In genomic region chr20:58691405-58691772, GRCh38 we compare ENCODE assay signal across 13 cellular contexts. TPM values are rescaled to one million over a fixed set of nuclear protein-coding genes. Genes with fewer than 3 reads are reported as not detected.
DNase-seq lines count a peak whose midpoint lies in the region; ATAC-seq and TF ChIP-seq lines count a peak whose summit lies in the region.
"Had no signal": no experiment of that assay in that cellular context is flagged by ENCODE, and none has a peak within 500 bp of the region (broad histone marks: within the 10 kb centered on the region; RNA-seq: fewer than 3 reads in every experiment).

No MANE protein-coding gene starts in this region.

- no peaks in the 10 kb centered on the region for H4K20me1 ChIP-seq in GM23248 (ENCODE audit: insufficient read depth)

- peaks cover 16% of the 10 kb centered on the region for H3K79me2 ChIP-seq in GM23248 (ENCODE audit: insufficient read depth)

- no peak overlapping the region for H3K4me2 ChIP-seq in GM23248 (ENCODE audit: unreplicated experiment)

- CTCF ChIA-PET in AG04450 (lab: Charles Lee): interaction anchor here (0.6 to 0.7 kb wide), 4 partner anchors 47 to 454 kb away, joined by 3 to 4 read pairs (median 4); no protein-coding TSS in a partner anchor

- H3K27ac ChIP-seq in AG04450 (ENCODE audit: low read depth, low read length) (peak overlapping the region; percentile 52), GM23248 (peak overlapping the region; percentile 89), esophagus squamous epithelium (peak overlapping the region; percentile 89 to 97 (median 93)), psoas muscle (peak overlapping the region; percentile 91)

- in situ Hi-C loops in GM23248 (cut with MboI): no loop called here

- POLR2A ChIA-PET in AG04450 (lab: Yijun Ruan, JAX): interaction anchor here (0.6 to 0.7 kb wide), 3 partner anchors 24 to 212 kb away, joined by 4 to 8 read pairs (median 6); no protein-coding TSS in a partner anchor

- H3K4me3 ChIP-seq in AG04450 (ENCODE audit: low read depth, low read length): no peak overlapping the region
- no peak overlapping the region for H3K4me3 ChIP-seq in GM23248
- no peak overlapping the region for H3K4me3 ChIP-seq in esophagus squamous epithelium
- no peak overlapping the region for H3K4me3 ChIP-seq in psoas muscle

- TF ChIP-seq CTCF in AG04450 (IDR thresholded peaks at IDR 0.05; ENCODE audit: low read depth, low read length) (no peak), esophagus squamous epithelium (IDR thresholded peaks at IDR 0.05) (no peak), psoas muscle (IDR thresholded peaks at IDR 0.05) (no peak)

- no peak overlapping the region for H3K9ac ChIP-seq in GM23248

- no peaks in the 10 kb centered on the region for H3K36me3 ChIP-seq in GM23248 (ENCODE audit: low read depth)
- peaks cover 0 to 19% (median 4%) of the 10 kb centered on the region in 3 donors for H3K36me3 ChIP-seq in esophagus squamous epithelium
- peaks cover 0 to 13% of the 10 kb centered on the region in 2 donors for H3K36me3 ChIP-seq in psoas muscle (ENCODE audit: insufficient read depth in 1 of 2, low read depth in 1 of 2)

- H3K9me2 ChIP-seq in GM23248 (ENCODE audit: insufficient read depth): no peaks in the 10 kb centered on the region

- intact Hi-C loops in esophagus squamous epithelium (cut with DNase I) (no loop called here), psoas muscle (cut with DNase I) (loop anchor here (5.0 kb wide), 3 partner anchors 39 to 454 kb away; partner anchors contain the start of gene STX16 (in 1 of the 2))

- 97 to 100% methylated on average over 2 of the region's 2 CpGs for WGBS in GM23248 (ENCODE audit: low coverage in 1 of 2, low lambda C conversion rate in 2 of 2, missing lambda C conversion rate in 2 of 2), 2 experiments
- WGBS in esophagus squamous epithelium, 2 donors: 88 to 96% methylated on average over 2 of the region's 2 CpGs
- 74 to 79% (median 75%) methylated on average over 2 of the region's 2 CpGs for WGBS in psoas muscle, 3 donors

- peaks cover 25% of the 10 kb centered on the region for H3K4me1 ChIP-seq in GM23248 (ENCODE audit: insufficient read depth)
- H3K4me1 ChIP-seq in esophagus squamous epithelium: peaks cover 21 to 55% (median 35%) of the 10 kb centered on the region in 3 donors
- H3K4me1 ChIP-seq in psoas muscle: peaks cover 32% of the 10 kb centered on the region

- peaks cover 27% of the 10 kb centered on the region for H3F3A ChIP-seq in GM23248 (ENCODE audit: insufficient read depth)

- ATAC-seq in psoas muscle: peak in 1 of 4 donors; percentile 2
- ATAC-seq in activated CD4-positive, CD25-positive, alpha-beta regulatory T cell treated with anti-CD3 and anti-CD28 coated beads, Interleukin-2, amount 50 U/mL, for 24 hours: no peak
- ATAC-seq in GM21576 (IDR thresholded peaks at IDR 0.05; ENCODE audit: unreplicated experiment): no peak

- H2AFZ ChIP-seq in GM23248: peak overlapping the region; percentile 92; the same call in 1 of the 2 replicates

- TF ChIP-seq POLR2A in esophagus squamous epithelium (IDR thresholded peaks at IDR 0.05): no peak

- H3K9me3 ChIP-seq in AG04450 (ENCODE audit: control insufficient read depth, insufficient read depth, low read length) (peaks cover 6% of the 10 kb centered on the region; the same call in 1 of the 2 replicates), GM23248 (ENCODE audit: low read depth) (no peaks in the 10 kb centered on the region), esophagus squamous epithelium (no peaks in the 10 kb centered on the region), psoas muscle (no peaks in the 10 kb centered on the region)

- no peaks in the 10 kb centered on the region for H3K27me3 ChIP-seq in AG04450 (ENCODE audit: control insufficient read depth, insufficient read depth, low read length)
- no peaks in the 10 kb centered on the region for H3K27me3 ChIP-seq in GM23248 (replicated peaks; ENCODE audit: insufficient read depth)
- no peaks in the 10 kb centered on the region for H3K27me3 ChIP-seq in esophagus squamous epithelium
- H3K27me3 ChIP-seq in psoas muscle (ENCODE audit: insufficient read depth in 3 of 3, low read length in 2 of 3): no peaks in the 10 kb centered on the region

- DNase-seq in AG04450 (ENCODE audit: low read depth, low spot score): no peak
- DNase-seq in GM23248: no peak
- DNase-seq in esophagus squamous epithelium (lab: John Stamatoyannopoulos, UW): no peak
- no peak for DNase-seq in psoas muscle
- DNase-seq in AG20443 (ENCODE audit: low spot score): no peak
- no peak for DNase-seq in HCEC 1CT
- DNase-seq: activated T-cell treated with anti-CD3 and anti-CD28 coated beads, Interleukin-2, amount 50 U/mL, for 1 hour; COR-L47; NCI-H1092; NCI-H510A; RPMI8226 had no signal

RNA-seq across cellular contexts. Expression of gene NPEPL1, which starts 1.2 kb away (rescaled TPM):
- polyA plus RNA-seq in AG04450 (2011; rRNA removed): 3.6 and 5.1 TPM in 2 replicates
- 4.6 and 8.0 TPM in 2 replicates for polyA minus RNA-seq in AG04450 (2011; rRNA and poly(A)+ RNA removed)
- total RNA-seq in GM23248 (2014; rRNA removed; shearing (Covaris generic)): 37.5 and 37.7 TPM in 2 replicates
- polyA plus RNA-seq in GM23248 (2016; fragmentation: Nextera tagmentation; extraction: Ambion mirVana): 46.1 and 49.8 TPM in 2 replicates
- total RNA-seq in esophagus squamous epithelium: 10 to 100 TPM; 16.7 to 36.0 (median 21.0) TPM
- total RNA-seq in psoas muscle: 10 to 100 TPM; 29.1 to 52.3 (median 36.4) TPM
- polyA plus RNA-seq in psoas muscle: 10 to 100 TPM; 18.4 to 41.9 (median 29.1) TPM

RNA-seq across cellular contexts. Expression of gene STX16, which starts 40.3 kb away (rescaled TPM):
- 43.8 and 51.9 TPM in 2 replicates for polyA plus RNA-seq in AG04450 (2011; rRNA removed)
- polyA minus RNA-seq in AG04450 (2011; rRNA and poly(A)+ RNA removed): 24.5 and 29.6 TPM in 2 replicates
- total RNA-seq in GM23248 (2014; rRNA removed; shearing (Covaris generic)): 15.8 and 17.6 TPM in 2 replicates
- 30.6 and 36.9 TPM in 2 replicates for polyA plus RNA-seq in GM23248 (2016; fragmentation: Nextera tagmentation; extraction: Ambion mirVana)
- 10 to 100 TPM; 29.6 to 49.2 (median 32.8) TPM for total RNA-seq in esophagus squamous epithelium
- total RNA-seq in psoas muscle: 10 to 100 TPM; 17.9 to 26.3 (median 21.1) TPM
- 10 to 100 TPM; 17.5 to 58.1 (median 20.0) TPM for polyA plus RNA-seq in psoas muscle
